ENCODE assay signal across 9 cellular contexts in genomic region chr2:235669983-235670962, GRCh38.
DNase-seq lines count a peak whose midpoint lies in the region; ATAC-seq, FAIRE-seq and TF ChIP-seq lines count a peak whose summit lies in the region.
"Had no signal": no experiment of that assay in that cellular context is flagged by ENCODE, and none has a peak within 500 bp of the region (broad histone marks: within the 10 kb centered on the region; RNA-seq: fewer than 3 reads in every experiment).

No MANE protein-coding gene starts in this region.

- FAIRE-seq in pancreas (lab: Jason Lieb, UNC), result no peak
- FAIRE-seq in GM19239 (lab: Jason Lieb, UNC), result no peak

- 11 to 19% methylated on average over 116 to 148 of the region's 148 CpGs for WGBS in pancreas, 2 donors

- ATAC-seq in pancreas (peak in 3 of 4 donors; percentile 28 to 43 (median 40)), GM21390 (IDR thresholded peaks at IDR 0.05; ENCODE audit: unreplicated experiment) (no peak), GM19023 (IDR thresholded peaks at IDR 0.05; ENCODE audit: unreplicated experiment) (no peak)

- peaks cover 5 to 9% (median 8%) of the 10 kb centered on the region in 3 donors for H3K4me1 ChIP-seq in pancreas

- DNase-seq in DMS79 treated with DMSO at 0.1 percent for 48 hours (lab: John Stamatoyannopoulos, UW) (peak; percentile 28), DMS79 (lab: John Stamatoyannopoulos, UW) (no peak), WERI-Rb-1 (peak; percentile 67), cardiac septum (ENCODE audit: low spot score) (peak; percentile 36), pancreas (peak in 2 of 6 donors; percentile 26 to 64), GM19239 (ENCODE audit: insufficient read length, low spot score) (no peak)

- peaks cover 25% of the 10 kb centered on the region for H3K36me3 ChIP-seq in WERI-Rb-1
- no peaks in the 10 kb centered on the region for H3K36me3 ChIP-seq in pancreas

- TF ChIP-seq CTCF in WERI-Rb-1 (IDR thresholded peaks at IDR 0.05; ENCODE audit: low read depth, low read length), result peak; percentile 62
- TF ChIP-seq CTCF in pancreas (IDR thresholded peaks at IDR 0.05), result no peak

- H3K27ac ChIP-seq in WERI-Rb-1 (peak overlapping the region; percentile 88), pancreas (no peak overlapping the region)
- H3K27ac ChIP-seq: C4-2B had no signal

- H3K4me3 ChIP-seq in WERI-Rb-1 (ENCODE audit: low read depth, low read length), result peak overlapping the region; percentile 54
- peak overlapping the region in 3 of 4 donors; percentile 14 to 50 (median 47) for H3K4me3 ChIP-seq in pancreas

- no peaks in the 10 kb centered on the region for H3K9me3 ChIP-seq in WERI-Rb-1 (ENCODE audit: severe bottlenecking)
- no peaks in the 10 kb centered on the region for H3K9me3 ChIP-seq in pancreas

- intact Hi-C loops in cardiac septum (cut with DNase I) (loop anchor here (1.0 to 10.0 kb wide), 4 partner anchors 75 to 535 kb away; partner anchors contain the start of gene AGAP1), pancreas (cut with DNase I) (no loop called here)

- no peaks in the 10 kb centered on the region for H3K27me3 ChIP-seq in WERI-Rb-1 (ENCODE audit: insufficient read depth, low read depth, severe bottlenecking)
- H3K27me3 ChIP-seq in pancreas, result no peaks in the 10 kb centered on the region

Comparison
In these comparisons a context has a peak if more than half of its experiments do, and no peak if none do; other contexts are left out.
1. DNase-seq: peak in DMS79 treated with DMSO at 0.1 percent for 48 hours (single experiment), WERI-Rb-1 (single experiment) and cardiac septum (single experiment); none in DMS79 (single experiment) and GM19239 (single experiment).
2. ATAC-seq: peak in pancreas (3 of 4); none in GM21390 (single experiment) and GM19023 (single experiment).